In genomic region chr12:104097954-104098353, GRCh38 we compare ENCODE assay signal across 31 cellular contexts. TPM values are rescaled to one million over a fixed set of nuclear protein-coding genes. Genes with fewer than 3 reads are reported as not detected.
"Had no signal": no experiment of that assay in that cellular context is flagged by ENCODE, and none has a peak within 500 bp of the region (broad histone marks: within the 10 kb centered on the region; RNA-seq: fewer than 3 reads in every experiment).

No MANE protein-coding gene starts in this region.

- H3K27me3 ChIP-seq: brain microvascular endothelial cell, colonic mucosa, esophagus squamous epithelium, gastroesophageal sphincter, heart right ventricle had no signal

- DNase-seq: activated CD4-positive, alpha-beta memory T cell treated with anti-CD3 and anti-CD28 coated beads for 36 hours; activated CD4-positive, alpha-beta T cell treated with anti-CD3 and anti-CD28 coated beads for 36 hours; activated CD4-positive, alpha-beta T cell treated with anti-CD3 and anti-CD28 coated beads, Interleukin-2, amount 10 ng/mL, durations not matched to agents 24 days and 14 days; activated CD4-positive, CD25-positive, alpha-beta regulatory T cell; activated CD4-positive, CD25-positive, alpha-beta regulatory T cell treated with anti-CD3 and anti-CD28 coated beads, Interleukin-2, amount 50 U/mL, for 72 hours; activated CD8-positive, alpha-beta memory T cell treated with anti-CD3 and anti-CD28 coated beads, Interleukin-2, amount 10 ng/mL, durations not matched to agents 7 days and 5 days; activated CD8-positive, alpha-beta memory T cell treated with anti-CD3 and anti-CD28 coated beads, Interleukin-2, amount 50 U/mL, for 4 hours; activated CD8-positive, alpha-beta T cell treated with anti-CD3 and anti-CD28 coated beads, Interleukin-2, amount 10 ng/mL, durations not matched to agents 7 days and 5 days; activated effector memory CD4-positive, alpha-beta T cell treated with Interleukin-2 at 50 U/mL for 16 hours; activated gamma-delta T cell treated with Interleukin-2 at 50 U/mL for 16 hours; activated naive CD4-positive, alpha-beta T cell treated with anti-CD3 and anti-CD28 coated beads, Interleukin-2, amount 50 U/mL, for 16 hours; activated naive CD4-positive, alpha-beta T cell treated with Interleukin-2 at 50 U/mL for 16 hours; activated T-cell treated with anti-CD3 and anti-CD28 coated beads, Interleukin-2, amount 50 U/mL, for 24 hours; amniotic stem cell; anterior cingulate cortex; brain microvascular endothelial cell; cerebellar nuclear complex; colonic mucosa; effector CD8-positive, alpha-beta T cell; esophagus squamous epithelium; foreskin melanocyte; heart right ventricle; T-cell; T1000 had no signal

- H3K4me3 ChIP-seq: colonic mucosa, esophagus squamous epithelium, gastroesophageal sphincter, heart right ventricle had no signal

- ATAC-seq: activated CD4-positive, alpha-beta T cell treated with anti-CD3 and anti-CD28 coated beads for 36 hours; activated CD8-positive, alpha-beta memory T cell treated with anti-CD3 and anti-CD28 coated beads, Interleukin-2, amount 10 ng/mL, durations not matched to agents 7 days and 5 days; activated CD8-positive, alpha-beta T cell treated with anti-CD3 and anti-CD28 coated beads, Interleukin-2, amount 10 ng/mL, durations not matched to agents 7 days and 5 days; activated T-helper 17 cell treated with anti-CD3 and anti-CD28 coated beads, Interleukin-2, amount 50 U/mL, for 72 hours; gastroesophageal sphincter; heart right ventricle; T-cell had no signal

- H3K9me3 ChIP-seq: colonic mucosa, esophagus squamous epithelium, gastroesophageal sphincter, heart right ventricle had no signal

- FAIRE-seq: astrocyte, bronchial epithelial cell, endothelial cell of umbilical vein had no signal

- H3K27ac ChIP-seq: brain microvascular endothelial cell, colonic mucosa, epithelial cell of prostate, esophagus squamous epithelium, gastroesophageal sphincter, heart right ventricle had no signal

- H3K4me1 ChIP-seq: colonic mucosa, esophagus squamous epithelium, gastroesophageal sphincter, heart right ventricle had no signal

RNA-seq across cellular contexts. Expression of gene GLT8D2, which starts 48.0 kb away (rescaled TPM):
- total RNA-seq: activated CD4-positive, alpha-beta memory T cell treated with anti-CD3 and anti-CD28 coated beads for 36 hours; activated CD4-positive, alpha-beta T cell treated with anti-CD3 and anti-CD28 coated beads, Interleukin-2, amount 10 ng/mL, durations not matched to agents 24 days and 14 days; activated CD8-positive, alpha-beta T cell treated with anti-CD3 and anti-CD28 coated beads, Interleukin-2, amount 10 ng/mL, durations not matched to agents 7 days and 5 days; T-helper 2 cell treated with Interferon-gamma antibody and Interleukin-4, amounts not matched to agents 100 ng/mL and 5 ng/mL, for 36 hours had no signal
